2 cellular contexts compared by ENCODE assay signal in the genomic region with DNA sequence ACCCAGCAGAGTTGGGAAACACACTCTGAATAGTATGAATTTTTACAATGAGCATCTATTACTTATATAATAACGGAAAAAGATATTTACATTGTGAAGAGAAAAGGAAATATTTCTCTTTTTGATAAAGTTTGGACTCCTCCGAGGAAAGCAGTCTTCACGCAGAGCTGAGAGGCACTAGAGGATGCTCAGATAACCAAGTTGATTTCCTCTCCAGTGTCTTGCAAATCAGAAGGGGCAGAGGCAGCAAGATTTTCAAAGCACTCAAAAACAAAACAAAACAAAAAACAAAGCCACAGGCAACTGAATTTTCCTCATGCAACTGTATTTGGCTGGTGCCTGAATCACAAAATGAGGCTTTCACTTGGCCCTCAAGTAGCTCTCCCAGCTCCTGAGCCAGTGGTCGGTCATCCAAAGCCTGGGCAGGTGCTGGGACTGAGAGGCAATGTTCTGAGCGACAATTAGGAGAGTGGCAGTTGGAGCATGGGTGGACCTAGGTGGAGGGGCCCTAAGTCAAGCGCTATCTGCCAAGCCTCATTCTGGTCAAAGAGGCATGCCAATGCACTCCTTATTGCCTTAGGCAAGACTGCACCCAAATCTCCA.
TF ChIP-seq lines count a peak whose summit lies in the region.

No MANE protein-coding gene starts in this region.

TF ChIP-seq in GM23338, 12 proteins besides CTCF, POLR2A, EP300 and RAD21:
- no peak for TF ChIP-seq CREB1 (CRISPR knock-in tag; IDR thresholded peaks at IDR 0.05; ENCODE audit: low read depth)
- TF ChIP-seq EZH2 (IDR thresholded peaks at IDR 0.05; ENCODE audit: low read depth, unreplicated experiment), result no peak
- no peak for TF ChIP-seq JUNB (IDR thresholded peaks at IDR 0.05; ENCODE audit: unreplicated experiment)
- no peak for TF ChIP-seq EZH2phosphoT487 (IDR thresholded peaks at IDR 0.05; ENCODE audit: unreplicated experiment)

TF ChIP-seq in H1, 55 proteins besides CTCF, POLR2A, EP300 and RAD21:
- TF ChIP-seq GTF2F1 (IDR thresholded peaks at IDR 0.05; ENCODE audit: borderline replicate concordance, low read depth, low read length) (no peak), JUN (IDR thresholded peaks at IDR 0.05; ENCODE audit: low read depth, low read length) (no peak), SRF (IDR thresholded peaks at IDR 0.05; ENCODE audit: low read depth, low read length) (no peak)
TF ChIP-seq in H1: peak in this region for 0.
